Comparison of ENCODE assay signal across 8 cellular contexts in the genomic region with DNA sequence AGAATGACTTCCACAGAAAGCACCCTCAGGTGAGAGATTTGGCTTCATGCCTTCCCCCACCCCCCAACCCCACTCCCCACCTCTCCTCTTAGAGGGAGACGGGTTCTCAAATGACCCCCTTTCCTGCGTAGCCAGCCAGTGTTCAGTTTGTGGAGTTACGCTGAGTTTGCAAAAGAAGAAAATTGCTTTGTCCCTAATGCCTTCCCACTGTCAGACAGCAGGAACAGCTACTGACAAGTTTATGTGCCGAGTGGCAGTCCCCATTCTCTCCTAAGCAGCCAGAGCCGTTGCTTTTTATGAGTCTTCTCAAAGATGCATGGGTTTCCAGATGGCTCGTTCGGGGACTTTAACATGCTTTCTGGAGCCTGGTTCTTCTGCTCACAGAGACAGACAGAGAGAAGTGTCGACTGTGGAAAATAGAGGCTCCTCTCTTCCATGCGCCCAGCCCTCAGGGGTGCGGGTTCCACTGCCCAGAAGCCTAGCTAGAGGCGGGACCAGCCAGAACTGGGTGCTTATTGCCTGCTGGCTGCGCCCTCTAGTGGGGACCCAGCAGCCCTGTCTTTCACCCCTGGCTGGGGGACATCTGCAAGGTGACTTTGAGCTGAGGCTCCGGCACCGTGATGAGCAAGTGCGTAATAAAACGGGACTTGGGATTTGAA.
A peak's percentile ranks its signal among the peaks of the same experiment; 100 is the strongest.
DNase-seq lines count a peak whose midpoint lies in the region; ATAC-seq and TF ChIP-seq lines count a peak whose summit lies in the region.

No MANE protein-coding gene starts in this region.

- no peaks in the 10 kb centered on the region for H3K27me3 Mint-ChIP-seq in activated CD4-positive, alpha-beta memory T cell treated with anti-CD3 and anti-CD28 coated beads for 36 hours

- peak; percentile 97 for TF ChIP-seq CTCF in GM06990 (IDR thresholded peaks at IDR 0.05; ENCODE audit: insufficient read depth, low read length, poor library complexity, severe bottlenecking)

- H3K4me1 Mint-ChIP-seq in activated CD4-positive, alpha-beta memory T cell treated with anti-CD3 and anti-CD28 coated beads for 36 hours (ENCODE audit: low read depth), result peaks cover 30% of the 10 kb centered on the region

- H3K27ac Mint-ChIP-seq in activated CD4-positive, alpha-beta memory T cell treated with anti-CD3 and anti-CD28 coated beads for 36 hours, result peak overlapping the region; percentile 57

- H3K36me3 Mint-ChIP-seq in activated CD4-positive, alpha-beta memory T cell treated with anti-CD3 and anti-CD28 coated beads for 36 hours, result peaks cover 8% of the 10 kb centered on the region

- CTCF ChIA-PET in activated CD4-positive, alpha-beta memory T cell treated with anti-CD3 and anti-CD28 coated beads for 36 hours (lab: Charles Lee), result interaction anchor here (0.6 to 4.8 kb wide), 64 partner anchors 9 to 599 kb away, joined by 3 to 144 read pairs (median 4); partner anchors contain the start of genes CCDC182 and MSI2

- no peak overlapping the region for H3K4me3 ChIP-seq in GM06990 (replicated peaks; ENCODE audit: low read depth, low read length)

- H3K27me3 ChIP-seq in GM06990 (replicated peaks; ENCODE audit: control insufficient read depth, insufficient read depth, low read length), result no peaks in the 10 kb centered on the region

- no peaks in the 10 kb centered on the region for H3K9me3 Mint-ChIP-seq in activated CD4-positive, alpha-beta memory T cell treated with anti-CD3 and anti-CD28 coated beads for 36 hours

- POLR2A ChIA-PET in activated CD4-positive, alpha-beta memory T cell treated with anti-CD3 and anti-CD28 coated beads for 36 hours (lab: Charles Lee), result interaction anchor here (1.0 kb wide), 1 partner anchor 65 kb away, joined by 3 read pairs; no protein-coding TSS in a partner anchor

- H3K36me3 ChIP-seq in GM06990 (ENCODE audit: control insufficient read depth, insufficient read depth, low read length), result peaks cover 5% of the 10 kb centered on the region

- H3K4me3 Mint-ChIP-seq in activated CD4-positive, alpha-beta memory T cell treated with anti-CD3 and anti-CD28 coated beads for 36 hours, result no peak overlapping the region

- intact Hi-C loops in activated CD4-positive, alpha-beta memory T cell treated with anti-CD3 and anti-CD28 coated beads for 36 hours (cut with micrococcal nuclease), result loop anchor here (1.0 to 5.0 kb wide), 5 partner anchors 25 to 429 kb away; no protein-coding TSS in a partner anchor

- DNase-seq in GM06990 (ENCODE audit: extremely low read depth, insufficient read length) (peak; percentile 36), NCI-H748 (lab: John Stamatoyannopoulos, UW; ENCODE audit: unreplicated experiment) (peak; percentile 82), ecto neural progenitor cell (ENCODE audit: low spot score) (peak; percentile 92), lung microvascular endothelial cell (ENCODE audit: low read depth in 2 of 2) (peak; percentile 79)
- peak; percentile 80 for DNase-seq in activated CD4-positive, alpha-beta memory T cell treated with anti-CD3 and anti-CD28 coated beads for 36 hours
- peak; percentile 29 for DNase-seq in stimulated activated CD8-positive, alpha-beta memory T cell treated with anti-CD3 and anti-CD28 coated beads, Interleukin-15, amount 100 ng/mL, for 1 hour (ENCODE audit: low read depth)

- ATAC-seq in HG03342 (IDR thresholded peaks at IDR 0.05; ENCODE audit: unreplicated experiment) (peak; percentile 77), GM21576 (IDR thresholded peaks at IDR 0.05; ENCODE audit: unreplicated experiment) (no peak)

Comparison
In these comparisons a context has a peak if more than half of its experiments do, and no peak if none do; other contexts are left out.
1. DNase-seq: peak in every context shown above with its lines; median percentile 92 in ecto neural progenitor cell; 82 in NCI-H748; 80 in activated CD4-positive, alpha-beta memory T cell treated with anti-CD3 and anti-CD28 coated beads for 36 hours; 79 in lung microvascular endothelial cell; 36 in GM06990; 29 in stimulated activated CD8-positive, alpha-beta memory T cell treated with anti-CD3 and anti-CD28 coated beads, Interleukin-15, amount 100 ng/mL, for 1 hour.